ENCODE assay signal across 1 cellular context in genomic region chr6:138222901-138223546, GRCh38.
TF ChIP-seq lines count a peak whose summit lies in the region.

No MANE protein-coding gene starts in this region.

TF ChIP-seq in HepG2, 621 proteins besides CTCF, POLR2A, EP300 and RAD21 (continued from another document):
- TF ChIP-seq, protein P1, sequence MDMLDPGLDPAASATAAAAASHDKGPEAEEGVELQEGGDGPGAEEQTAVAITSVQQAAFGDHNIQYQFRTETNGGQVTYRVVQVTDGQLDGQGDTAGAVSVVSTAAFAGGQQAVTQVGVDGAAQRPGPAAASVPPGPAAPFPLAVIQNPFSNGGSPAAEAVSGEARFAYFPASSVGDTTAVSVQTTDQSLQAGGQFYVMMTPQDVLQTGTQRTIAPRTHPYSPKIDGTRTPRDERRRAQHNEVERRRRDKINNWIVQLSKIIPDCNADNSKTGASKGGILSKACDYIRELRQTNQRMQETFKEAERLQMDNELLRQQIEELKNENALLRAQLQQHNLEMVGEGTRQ (IDR thresholded peaks at IDR 0.05; ENCODE audit: low read depth, low read length) = no peak
- TF ChIP-seq, protein P1 (CRISPR knock-in tag; IDR thresholded peaks at IDR 0.05; ENCODE audit: borderline replicate concordance) = no peak
- TF ChIP-seq PRPF4 (IDR thresholded peaks at IDR 0.05; ENCODE audit: low read depth, low read length, poor library complexity, severe bottlenecking) (no peak), SMARCC2 (IDR thresholded peaks at IDR 0.05) (no peak), NR2F6 (IDR thresholded peaks at IDR 0.05) (peak; percentile 53; the same call in 1 of the 2 replicates), NR2F6 (CRISPR knock-in tag; IDR thresholded peaks at IDR 0.05) (peak; percentile 73), ZNF652 (CRISPR knock-in tag; IDR thresholded peaks at IDR 0.05; ENCODE audit: borderline replicate concordance, low read depth) (peak; percentile 60; the same call in 1 of the 2 replicates), TEF (CRISPR knock-in tag; IDR thresholded peaks at IDR 0.05) (no peak), SPEN (CRISPR knock-in tag; IDR thresholded peaks at IDR 0.05; ENCODE audit: low read depth) (peak; percentile 59; the same call in 1 of the 2 replicates), NR2C2 (CRISPR knock-in tag; IDR thresholded peaks at IDR 0.05; ENCODE audit: borderline replicate concordance) (0 out of 2 replicates have a peak, but pooled peaks have one; percentile 24), ZNF17 (CRISPR knock-in tag; IDR thresholded peaks at IDR 0.05) (no peak), ZIK1 (CRISPR knock-in tag; IDR thresholded peaks at IDR 0.05; ENCODE audit: borderline replicate concordance, low read depth) (no peak), ZNF251 (CRISPR knock-in tag; IDR thresholded peaks at IDR 0.05) (no peak), FUBP1 (CRISPR knock-in tag; IDR thresholded peaks at IDR 0.05; ENCODE audit: borderline replicate concordance) (no peak), ZFP41 (CRISPR knock-in tag; IDR thresholded peaks at IDR 0.05; ENCODE audit: borderline replicate concordance) (no peak), SIN3A (IDR thresholded peaks at IDR 0.05; ENCODE audit: borderline replicate concordance, low read depth, low read length) (peak; percentile 59; the same call in 1 of the 2 replicates), ZNF292 (CRISPR knock-in tag; IDR thresholded peaks at IDR 0.05; ENCODE audit: borderline replicate concordance, low read depth) (peak; percentile 58; the same call in 1 of the 2 replicates), CBX2 (IDR thresholded peaks at IDR 0.05; ENCODE audit: low read depth, low read length) (no peak), CBX2 (CRISPR knock-in tag; IDR thresholded peaks at IDR 0.05; ENCODE audit: low read depth) (0 out of 2 replicates have a peak, but pooled peaks have one; percentile 25), ISX (CRISPR knock-in tag; conservative IDR thresholded peaks at IDR 0.05) (no peak), TBL1XR1 (IDR thresholded peaks at IDR 0.05; ENCODE audit: borderline replicate concordance, low read length, partially characterized antibody) (peak; percentile 83), ZBTB44 (CRISPR knock-in tag; IDR thresholded peaks at IDR 0.05) (no peak), CHD2 (IDR thresholded peaks at IDR 0.05; ENCODE audit: low read depth, low read length) (no peak), SETDB1 (CRISPR knock-in tag; IDR thresholded peaks at IDR 0.05; ENCODE audit: borderline replicate concordance) (no peak), HOXA5 (CRISPR knock-in tag; IDR thresholded peaks at IDR 0.05) (no peak), ZNF839 (CRISPR knock-in tag; IDR thresholded peaks at IDR 0.05; ENCODE audit: borderline replicate concordance) (no peak), NFKB2 (CRISPR knock-in tag; IDR thresholded peaks at IDR 0.05; ENCODE audit: borderline replicate concordance) (no peak), ZSCAN12 (CRISPR knock-in tag; IDR thresholded peaks at IDR 0.05) (no peak), TRIM24 (CRISPR knock-in tag; IDR thresholded peaks at IDR 0.05) (peak; percentile 72; the same call in 1 of the 2 replicates), MAZ (IDR thresholded peaks at IDR 0.05; ENCODE audit: borderline replicate concordance, low read depth, low read length) (peak; percentile 49; the same call in 1 of the 2 replicates), MAZ (CRISPR knock-in tag; IDR thresholded peaks at IDR 0.05; ENCODE audit: low read depth) (no peak), NKX3-1 (CRISPR knock-in tag; IDR thresholded peaks at IDR 0.05) (no peak), NR2F1 (CRISPR knock-in tag; IDR thresholded peaks at IDR 0.05) (peak in 1 of 2 experiments; percentile 38; a peak in 1 of 4 replicates), ZNF383 (CRISPR knock-in tag; IDR thresholded peaks at IDR 0.05; ENCODE audit: borderline replicate concordance) (no peak), SRY (CRISPR knock-in tag; IDR thresholded peaks at IDR 0.05) (no peak), ZNF333 (CRISPR knock-in tag; IDR thresholded peaks at IDR 0.05; ENCODE audit: borderline replicate concordance) (no peak), SP140L (CRISPR knock-in tag; IDR thresholded peaks at IDR 0.05; ENCODE audit: borderline replicate concordance) (no peak)
